8 cellular contexts compared by ENCODE assay signal in the genomic region with DNA sequence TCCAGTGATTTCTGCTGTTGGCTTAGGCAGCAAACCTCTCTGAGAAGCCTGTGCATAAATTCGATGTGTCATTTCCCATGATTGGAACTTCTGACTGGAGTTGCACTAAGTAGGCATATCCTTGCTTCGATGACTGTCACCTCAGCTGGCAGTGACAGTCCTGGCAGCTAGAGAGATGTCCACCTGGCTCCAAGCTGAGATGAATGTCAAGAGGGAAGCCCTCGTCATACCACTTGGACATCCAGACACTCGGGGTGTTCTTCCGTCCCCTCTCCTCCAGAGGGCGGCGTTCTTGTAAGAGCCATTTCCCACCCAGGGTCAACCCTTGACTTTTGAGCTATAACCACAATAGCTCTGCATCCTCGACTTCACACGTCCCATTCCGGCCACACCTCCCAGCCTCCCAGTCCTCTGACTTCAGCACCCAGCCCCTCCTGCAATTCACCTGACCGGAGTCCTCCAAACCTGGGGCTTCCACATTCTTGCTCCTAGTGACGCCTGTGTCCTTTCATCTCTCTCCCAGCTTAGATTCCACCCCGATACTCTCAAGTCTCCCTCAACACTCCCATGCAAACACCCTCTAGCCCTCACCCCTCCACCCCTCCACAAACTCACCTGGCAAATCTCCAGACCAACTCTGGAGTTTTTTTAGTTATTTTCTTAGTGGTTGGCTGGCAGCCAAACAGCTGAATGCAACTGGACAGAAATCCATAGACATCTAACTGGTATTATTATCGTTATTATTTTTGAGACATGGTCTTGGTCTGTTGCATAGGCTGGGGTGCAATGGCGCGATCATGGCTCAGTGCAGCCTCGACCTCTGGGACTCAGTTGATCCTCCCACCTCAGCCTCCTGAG. TPM values are rescaled to one million over a fixed set of nuclear protein-coding genes. Genes with fewer than 3 reads are reported as not detected.
DNase-seq lines count a peak whose midpoint lies in the region; ATAC-seq, FAIRE-seq and TF ChIP-seq lines count a peak whose summit lies in the region.

No MANE protein-coding gene starts in this region.

- DNase-seq in DMS79 (lab: John Stamatoyannopoulos, UW) (peak; percentile 59), HPDE6-E6E7 (ENCODE audit: extremely low spot score) (peak; percentile 52), SK-N-DZ (ENCODE audit: low spot score) (peak; percentile 6), bronchial epithelial cell (ENCODE audit: low read depth) (peak; percentile 54), myocyte (ENCODE audit: low read depth) (peak; percentile 28), NCI-H2081 treated with DMSO at 0.1 percent for 48 hours (lab: John Stamatoyannopoulos, UW) (no peak)

- peak; percentile 95 for FAIRE-seq in bronchial epithelial cell (lab: Jason Lieb, UNC)

- H3K27me3 ChIP-seq in bronchial epithelial cell (ENCODE audit: control insufficient read depth, insufficient read depth, low read length): no peaks in the 10 kb centered on the region

- no peak for ATAC-seq in HG03571 (IDR thresholded peaks at IDR 0.05; ENCODE audit: unreplicated experiment)
- no peak for ATAC-seq in GM19023 (IDR thresholded peaks at IDR 0.05; ENCODE audit: unreplicated experiment)

- peak; percentile 75 for TF ChIP-seq CTCF in bronchial epithelial cell (IDR thresholded peaks at IDR 0.05; ENCODE audit: insufficient read depth, low read length, severe bottlenecking)

- H3K36me3 ChIP-seq in bronchial epithelial cell (ENCODE audit: control insufficient read depth, insufficient read depth, low read length): no peaks in the 10 kb centered on the region

- H3K4me3 ChIP-seq in bronchial epithelial cell (ENCODE audit: low read depth, low read length): no peak overlapping the region

RNA-seq across cellular contexts. Expression of gene CA6, which starts 17.4 kb away (rescaled TPM):
- polyA plus RNA-seq in SK-N-DZ (2014; cell fraction: cytosol; rRNA removed): not detected in 2 replicates
- polyA plus RNA-seq in SK-N-DZ (2014; cell fraction: nucleus; rRNA removed): not detected in 2 replicates
- not detected in 2 replicates for total RNA-seq in bronchial epithelial cell
- not detected in 2 replicates for total RNA-seq in myocyte
- not detected for polyA plus RNA-seq in myocyte (2012)
